In the genomic region with DNA sequence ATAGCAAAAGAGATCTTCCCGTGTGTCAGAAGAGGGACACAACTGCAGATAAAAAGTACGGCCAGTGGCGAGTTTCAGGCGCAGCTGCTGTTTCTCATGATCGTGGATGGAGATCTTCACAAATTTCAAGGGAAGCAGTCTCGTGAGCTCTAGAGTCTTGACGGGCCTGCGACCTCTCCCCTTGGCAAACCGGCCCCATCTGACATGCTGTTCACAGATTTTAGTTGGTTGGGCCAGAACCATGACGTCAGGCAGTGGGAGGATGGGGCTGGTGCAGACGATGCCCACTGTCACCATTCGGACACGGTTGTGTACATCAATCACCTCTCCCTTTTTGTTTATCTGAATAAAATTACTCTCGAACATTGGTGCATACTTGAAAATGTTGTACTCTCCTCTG, we compare ENCODE assay signal across 17 cellular contexts. TPM values are rescaled to one million over a fixed set of nuclear protein-coding genes. Genes with fewer than 3 reads are reported as not detected.
"Had no signal": no experiment of that assay in that cellular context is flagged by ENCODE, and none has a peak within 500 bp of the region (broad histone marks: within the 10 kb centered on the region; RNA-seq: fewer than 3 reads in every experiment).

No MANE protein-coding gene starts in this region.

- H3K4me3 Mint-ChIP-seq: dendritic cell treated with granulocyte-macrophage colony-stimulating factor and Interleukin-4, amounts not matched to agents 40 ng/mL and 50 ng/mL, for 4 days; nephron progenitor cell had no signal

- H3K4me1 Mint-ChIP-seq: nephron progenitor cell had no signal

- H3K9me3 Mint-ChIP-seq: effector memory CD8-positive, alpha-beta T cell had no signal

- H3K27ac ChIP-seq: ascending aorta, heart left ventricle, lower lobe of right lung, right atrium auricular region, SJSA1, skin epidermis had no signal

- H3K36me3 ChIP-seq: ascending aorta, heart left ventricle, lower lobe of right lung, right atrium auricular region, SJSA1 had no signal

- H3K9me3 ChIP-seq: ascending aorta, heart left ventricle, lower lobe of right lung, right atrium auricular region, SJSA1 had no signal

- H3K27me3 ChIP-seq: ascending aorta, right atrium auricular region had no signal

- ATAC-seq: effector memory CD8-positive, alpha-beta T cell; heart left ventricle; left cardiac atrium; lower lobe of right lung had no signal

- DNase-seq: effector memory CD8-positive, alpha-beta T cell; heart left ventricle; left cardiac atrium; lower lobe of right lung; nephron progenitor cell; occipital lobe had no signal

- H3K27ac Mint-ChIP-seq: dendritic cell treated with granulocyte-macrophage colony-stimulating factor and Interleukin-4, amounts not matched to agents 40 ng/mL and 50 ng/mL, for 4 days; nephron progenitor cell; progenitor cell of endocrine pancreas had no signal

- H3K27me3 Mint-ChIP-seq: effector memory CD8-positive, alpha-beta T cell; progenitor cell of endocrine pancreas had no signal

- H3K4me1 ChIP-seq: ascending aorta, heart left ventricle, lower lobe of right lung, right atrium auricular region had no signal

- H3K4me3 ChIP-seq: ascending aorta, heart left ventricle, lower lobe of right lung, right atrium auricular region, SJSA1, skin epidermis had no signal

RNA-seq across cellular contexts. Expression of a gene that starts 0.4 kb away (rescaled TPM):
- total RNA-seq: ascending aorta, bronchial epithelial cell, cerebellum, frontal cortex, heart left ventricle, left cardiac atrium, lower lobe of right lung, occipital lobe, progenitor cell of endocrine pancreas, right atrium auricular region, SJSA1, ureter had no signal
- polyA plus RNA-seq: heart left ventricle, thymus had no signal

RNA-seq across cellular contexts. Expression of a gene that starts 15.0 kb away (rescaled TPM):
- total RNA-seq: bronchial epithelial cell, frontal cortex, progenitor cell of endocrine pancreas, SJSA1 had no signal
